ENCODE assay signal across 1 cellular context in genomic region chr20:48821261-48821910, GRCh38.
TF ChIP-seq lines count a peak whose summit lies in the region.

No MANE protein-coding gene starts in this region.

TF ChIP-seq in GM12878, 131 proteins besides CTCF, POLR2A, EP300 and RAD21 (continued from another document):
- TF ChIP-seq E2F8 (IDR thresholded peaks at IDR 0.05; ENCODE audit: low read depth, partially characterized antibody), result no peak
- TF ChIP-seq RUNX3 (IDR thresholded peaks at IDR 0.05; ENCODE audit: low read length), result peak; percentile 45
- TF ChIP-seq RELA (IDR thresholded peaks at IDR 0.05; ENCODE audit: borderline replicate concordance, partially characterized antibody), result no peak
